30 cellular contexts compared by ENCODE assay signal in the genomic region with DNA sequence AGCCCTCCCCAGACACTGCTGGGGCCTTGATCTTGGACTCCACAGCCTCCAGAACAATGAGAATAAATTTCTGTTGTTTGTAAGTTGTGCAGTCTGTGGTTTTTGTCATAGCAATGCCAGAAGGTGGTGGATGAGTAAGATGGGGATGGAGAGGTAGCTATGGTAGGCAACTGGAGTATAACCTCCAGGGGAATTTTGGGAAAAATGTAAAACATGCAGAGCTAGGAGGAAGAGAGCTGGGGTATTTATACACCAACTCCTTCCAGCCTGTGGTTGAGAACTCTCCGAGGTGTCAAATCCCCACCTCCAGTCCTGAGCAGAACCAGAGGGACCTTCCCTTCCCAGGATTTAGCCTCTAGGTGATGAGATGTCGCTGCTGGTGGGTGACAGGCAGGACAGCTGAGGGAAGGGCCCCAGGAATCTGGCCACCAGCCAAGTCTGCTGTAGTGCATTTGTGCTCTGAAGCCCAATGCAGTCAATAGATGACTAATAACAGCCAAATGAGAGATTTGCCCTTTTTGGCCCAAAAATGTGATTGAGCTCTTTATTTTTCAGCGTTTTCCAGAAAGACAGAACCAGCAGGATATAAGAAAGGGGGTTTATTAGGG. TPM values are rescaled to one million over a fixed set of nuclear protein-coding genes. Genes with fewer than 3 reads are reported as not detected.
"Had no signal": no experiment of that assay in that cellular context is flagged by ENCODE, and none has a peak within 500 bp of the region (broad histone marks: within the 10 kb centered on the region; RNA-seq: fewer than 3 reads in every experiment).

No MANE protein-coding gene starts in this region.

- H3K36me3 Mint-ChIP-seq: activated CD4-positive, alpha-beta memory T cell treated with anti-CD3 and anti-CD28 coated beads for 36 hours had no signal

- DNase-seq: activated CD4-positive, alpha-beta memory T cell treated with anti-CD3 and anti-CD28 coated beads for 36 hours; activated CD4-positive, alpha-beta T cell treated with anti-CD3 and anti-CD28 coated beads, Interleukin-2, amount 10 ng/mL, durations not matched to agents 24 days and 14 days; activated CD4-positive, CD25-positive, alpha-beta regulatory T cell treated with anti-CD3 and anti-CD28 coated beads, Interleukin-2, amount 50 U/mL, for 72 hours; activated CD8-positive, alpha-beta memory T cell treated with anti-CD3 and anti-CD28 coated beads, Interleukin-2, amount 50 U/mL, for 4 hours; activated gamma-delta T cell treated with Interleukin-2 at 50 U/mL for 16 hours; activated naive CD8-positive, alpha-beta T cell treated with anti-CD3 and anti-CD28 coated beads, Interleukin-2, amount 50 U/mL, for 24 hours; activated T-cell treated with anti-CD3 and anti-CD28 coated beads, Interleukin-2, amount 50 U/mL, for 1 hour; amygdala; endodermal cell; foreskin fibroblast; heart left ventricle; kidney glomerular epithelial cell; left ventricle myocardium inferior; naive B cell; psoas muscle; stimulated activated CD4-positive, alpha-beta T cell treated with anti-CD3 and anti-CD28 coated beads, Interleukin-15, amount 100 ng/mL, for 24 hours; stimulated activated CD4-positive, alpha-beta T cell treated with anti-CD3 and anti-CD28 coated beads, Interleukin-2, amount 100 ng/mL, for 24 hours; stimulated activated naive CD4-positive, alpha-beta T cell; T-helper 2 cell had no signal

- H3K4me1 ChIP-seq: pancreas had no signal

- H3K9me3 ChIP-seq: heart left ventricle, left ventricle myocardium inferior, pancreas, psoas muscle, sigmoid colon, suprapubic skin, tibial artery had no signal

- ATAC-seq: activated naive CD8-positive, alpha-beta T cell treated with anti-CD3 and anti-CD28 coated beads, Interleukin-2, amount 50 U/mL, for 24 hours; heart left ventricle; pancreas; psoas muscle had no signal

- H3K36me3 ChIP-seq: heart left ventricle, left ventricle myocardium inferior, pancreas, sigmoid colon, suprapubic skin, tibial artery had no signal

- H3K9me3 Mint-ChIP-seq: activated CD4-positive, alpha-beta memory T cell treated with anti-CD3 and anti-CD28 coated beads for 36 hours; activated CD4-positive, alpha-beta T cell treated with anti-CD3 and anti-CD28 coated beads, Interleukin-2, amount 10 ng/mL, durations not matched to agents 24 days and 14 days; activated naive CD4-positive, alpha-beta T cell treated with anti-CD3 and anti-CD28 coated beads, Interleukin-2, amount 50 U/mL, for 24 hours; activated naive CD8-positive, alpha-beta T cell treated with anti-CD3 and anti-CD28 coated beads, Interleukin-2, amount 50 U/mL, for 24 hours; activated T-helper 1 cell treated with anti-CD3 and anti-CD28 coated beads, Interleukin-12 subunit alpha, Interleukin-12 subunit beta, Interleukin-2, Interleukin-4 antibody, amounts not matched to agents 30 ng/mL and 10 ng/mL and 1 ng/mL, durations not matched to agents 14 hours and 24 hours and 36 hours; central memory CD8-positive, alpha-beta T cell; dendritic cell treated with granulocyte-macrophage colony-stimulating factor and Interleukin-4, amounts not matched to agents 40 ng/mL and 50 ng/mL, for 4 days had no signal

- H3K27ac ChIP-seq: heart left ventricle, left ventricle myocardium inferior, pancreas, psoas muscle, sigmoid colon, suprapubic skin, tibial artery had no signal

- H3K27ac Mint-ChIP-seq: activated CD4-positive, alpha-beta memory T cell treated with anti-CD3 and anti-CD28 coated beads for 36 hours; activated CD4-positive, alpha-beta T cell treated with anti-CD3 and anti-CD28 coated beads, Interleukin-2, amount 10 ng/mL, durations not matched to agents 24 days and 14 days; activated naive CD4-positive, alpha-beta T cell treated with anti-CD3 and anti-CD28 coated beads, Interleukin-2, amount 50 U/mL, for 24 hours; activated naive CD8-positive, alpha-beta T cell treated with anti-CD3 and anti-CD28 coated beads, Interleukin-2, amount 50 U/mL, for 24 hours; activated T-helper 1 cell treated with anti-CD3 and anti-CD28 coated beads, Interleukin-12 subunit alpha, Interleukin-12 subunit beta, Interleukin-2, Interleukin-4 antibody, amounts not matched to agents 30 ng/mL and 10 ng/mL and 1 ng/mL, durations not matched to agents 14 hours and 24 hours and 36 hours; dendritic cell treated with granulocyte-macrophage colony-stimulating factor and Interleukin-4, amounts not matched to agents 40 ng/mL and 50 ng/mL, for 4 days; endodermal cell; naive B cell had no signal

- H3K4me3 ChIP-seq: heart left ventricle, left ventricle myocardium inferior, lung, pancreas, psoas muscle, sigmoid colon, smooth muscle cell, suprapubic skin, tibial artery had no signal

- H3K4me1 Mint-ChIP-seq: activated CD4-positive, alpha-beta T cell treated with anti-CD3 and anti-CD28 coated beads, Interleukin-2, amount 10 ng/mL, durations not matched to agents 24 days and 14 days; activated naive CD4-positive, alpha-beta T cell treated with anti-CD3 and anti-CD28 coated beads, Interleukin-2, amount 50 U/mL, for 24 hours; central memory CD8-positive, alpha-beta T cell had no signal

- H3K4me2 ChIP-seq: smooth muscle cell had no signal

- H3K4me3 Mint-ChIP-seq: activated CD4-positive, alpha-beta memory T cell treated with anti-CD3 and anti-CD28 coated beads for 36 hours; activated CD4-positive, alpha-beta T cell treated with anti-CD3 and anti-CD28 coated beads, Interleukin-2, amount 10 ng/mL, durations not matched to agents 24 days and 14 days; activated naive CD4-positive, alpha-beta T cell treated with anti-CD3 and anti-CD28 coated beads, Interleukin-2, amount 50 U/mL, for 24 hours; activated naive CD8-positive, alpha-beta T cell treated with anti-CD3 and anti-CD28 coated beads, Interleukin-2, amount 50 U/mL, for 24 hours; activated T-helper 1 cell treated with anti-CD3 and anti-CD28 coated beads, Interleukin-12 subunit alpha, Interleukin-12 subunit beta, Interleukin-2, Interleukin-4 antibody, amounts not matched to agents 30 ng/mL and 10 ng/mL and 1 ng/mL, durations not matched to agents 14 hours and 24 hours and 36 hours; central memory CD8-positive, alpha-beta T cell; dendritic cell treated with granulocyte-macrophage colony-stimulating factor and Interleukin-4, amounts not matched to agents 40 ng/mL and 50 ng/mL, for 4 days; endodermal cell had no signal

RNA-seq across cellular contexts. Expression of gene ZBTB42, which starts 45.0 kb away (rescaled TPM):
- polyA plus RNA-seq: neural cell had no signal
